ENCODE assay signal across 9 cellular contexts in genomic region chr5:178207917-178208280, GRCh38. TPM values are rescaled to one million over a fixed set of nuclear protein-coding genes. Genes with fewer than 3 reads are reported as not detected.
A peak's percentile ranks its signal among the peaks of the same experiment; 100 is the strongest.
DNase-seq lines count a peak whose midpoint lies in the region; ATAC-seq, FAIRE-seq and TF ChIP-seq lines count a peak whose summit lies in the region.
"Had no signal": no experiment of that assay in that cellular context is flagged by ENCODE, and none has a peak within 500 bp of the region (broad histone marks: within the 10 kb centered on the region; RNA-seq: fewer than 3 reads in every experiment).

No MANE protein-coding gene starts in this region.

- peaks cover 12% of the 10 kb centered on the region for H3K27me3 Mint-ChIP-seq in Calu3 (ENCODE audit: unreplicated experiment)

- DNase-seq in Calu3 (no peak), Karpas-422 (no peak), colonic mucosa (peak; percentile 89), osteoblast (ENCODE audit: insufficient read length, low spot score, missing footprints) (no peak), urothelium cell line (ENCODE audit: low spot score) (no peak)
- DNase-seq: activated CD4-positive, alpha-beta T cell treated with anti-CD3 and anti-CD28 coated beads for 4 hours; caudate nucleus had no signal

- no peak for TF ChIP-seq CTCF in Calu3 (IDR thresholded peaks at IDR 0.05; ENCODE audit: unreplicated experiment)
- TF ChIP-seq CTCF in colonic mucosa (IDR thresholded peaks at IDR 0.05) = no peak
- TF ChIP-seq CTCF in osteoblast (IDR thresholded peaks at IDR 0.05; ENCODE audit: extremely low read depth, low read depth, low read length) = no peak

- H3K4me1 Mint-ChIP-seq in Calu3 (ENCODE audit: low read depth, unreplicated experiment) = peaks cover 40% of the 10 kb centered on the region

- peaks cover 50% of the 10 kb centered on the region for H3K79me2 ChIP-seq in Karpas-422 (ENCODE audit: low read length)
- H3K79me2 ChIP-seq in osteoblast (ENCODE audit: insufficient read depth, low read length) = peaks cover 60% of the 10 kb centered on the region

- no peaks in the 10 kb centered on the region for H3K9me3 ChIP-seq in Karpas-422 (ENCODE audit: low read length)
- H3K9me3 ChIP-seq in colonic mucosa = no peaks in the 10 kb centered on the region
- H3K9me3 ChIP-seq in osteoblast (ENCODE audit: low read depth, low read length) = no peaks in the 10 kb centered on the region

- CTCF ChIA-PET in Calu3 (lab: Charles Lee) = interaction anchor here (0.7 to 1.6 kb wide), 5 partner anchors 12 to 61 kb away, joined by 3 to 15 read pairs (median 3); no protein-coding TSS in a partner anchor

- no TSS peak for BruUV-seq in Calu3 (replicated peaks; lab: Mats Ljungman, UMichigan)

- H3K4me2 ChIP-seq in Karpas-422 (ENCODE audit: low read depth, low read length, poor library complexity, severe bottlenecking) (peak overlapping the region; percentile 96), osteoblast (ENCODE audit: insufficient read depth, low read length) (peak overlapping the region; percentile 20)

- peaks cover 58% of the 10 kb centered on the region for H4K20me1 ChIP-seq in Karpas-422 (ENCODE audit: insufficient read depth, low read depth, low read length)
- H4K20me1 ChIP-seq in osteoblast (ENCODE audit: insufficient read depth, low read length) = peaks cover 69% of the 10 kb centered on the region

- H3K9ac ChIP-seq in Karpas-422 (ENCODE audit: low read length) (no peak overlapping the region), colonic mucosa (ENCODE audit: low read depth in 2 of 2, low read length in 2 of 2) (peak overlapping the region in 1 of 2 donors; percentile 99)

- H3K9me2 ChIP-seq in Karpas-422 (replicated peaks; ENCODE audit: insufficient read depth, low read length) = no peaks in the 10 kb centered on the region

- no peak overlapping the region for H2AFZ ChIP-seq in Karpas-422 (ENCODE audit: low read length)
- no peak overlapping the region for H2AFZ ChIP-seq in osteoblast (ENCODE audit: low read length)

- H3K4me1 ChIP-seq in Karpas-422 (ENCODE audit: low read length) (peaks cover 30% of the 10 kb centered on the region), colonic mucosa (peaks cover 22% of the 10 kb centered on the region), osteoblast (ENCODE audit: insufficient read depth, low read length) (peaks cover 27% of the 10 kb centered on the region)

- peak overlapping the region; percentile 85 for H3K4me3 Mint-ChIP-seq in Calu3 (ENCODE audit: low read depth, unreplicated experiment)

- peaks cover 56% of the 10 kb centered on the region for H3K36me3 ChIP-seq in Karpas-422 (ENCODE audit: insufficient read depth, low read length)
- peaks cover 17% of the 10 kb centered on the region for H3K36me3 ChIP-seq in colonic mucosa
- H3K36me3 ChIP-seq in osteoblast (ENCODE audit: insufficient read depth, low read length) = peaks cover 72% of the 10 kb centered on the region

- intact Hi-C loops in Calu3 (cut with micrococcal nuclease; ENCODE audit: unreplicated experiment) (no loop called here), colonic mucosa (cut with DNase I) (no loop called here)

- no peak for FAIRE-seq in urothelium cell line (lab: Jason Lieb, UNC)

- H3K4me3 ChIP-seq in Karpas-422 (ENCODE audit: low read length) (no peak overlapping the region), colonic mucosa (no peak overlapping the region), osteoblast (ENCODE audit: insufficient read depth, low read length) (no peak overlapping the region)

- ATAC-seq in HG03045 (IDR thresholded peaks at IDR 0.05; ENCODE audit: unreplicated experiment) (no peak), GM21515 (IDR thresholded peaks at IDR 0.05; ENCODE audit: unreplicated experiment) (no peak)

- H3K27ac ChIP-seq in Karpas-422 (ENCODE audit: low read length) (no peak overlapping the region), colonic mucosa (peak overlapping the region; percentile 95), osteoblast (ENCODE audit: low read depth, low read length) (no peak overlapping the region)

- H3K36me3 Mint-ChIP-seq in Calu3 (ENCODE audit: insufficient read depth, unreplicated experiment) = peaks cover 96% of the 10 kb centered on the region

- H3K27ac Mint-ChIP-seq in Calu3 (ENCODE audit: unreplicated experiment) = peak overlapping the region; percentile 86

- no peaks in the 10 kb centered on the region for H3K27me3 ChIP-seq in Karpas-422 (ENCODE audit: low read length)
- no peaks in the 10 kb centered on the region for H3K27me3 ChIP-seq in colonic mucosa
- H3K27me3 ChIP-seq in osteoblast (ENCODE audit: insufficient read depth, low read length) = no peaks in the 10 kb centered on the region

- no peaks in the 10 kb centered on the region for H3K9me3 Mint-ChIP-seq in Calu3 (ENCODE audit: low read depth, unreplicated experiment)

RNA-seq across cellular contexts. Expression of gene HNRNPAB, which starts 3.6 kb away (rescaled TPM):
- total RNA-seq in Calu3 (2022) = 306 and 314 TPM in 2 replicates
- total RNA-seq in Karpas-422 (2014; rRNA removed; shearing (Covaris generic); ENCODE audit: low replicate concordance) = 75.7 and 136 TPM in 2 replicates
- total RNA-seq in colonic mucosa = 100 to 1,000 TPM; 286 to 385 TPM
- total RNA-seq in osteoblast = 40.9 and 42.4 TPM in 2 replicates

RNA-seq across cellular contexts. Expression of gene GMCL2, which starts 20.7 kb away (rescaled TPM):
- not detected in 2 replicates for total RNA-seq in Calu3 (2022)
- total RNA-seq in Karpas-422 (2014; rRNA removed; shearing (Covaris generic); ENCODE audit: low replicate concordance) = not detected in 2 replicates
- total RNA-seq in colonic mucosa = not detected
- total RNA-seq in osteoblast = not detected in 2 replicates

RNA-seq across cellular contexts. Expression of gene PHYKPL, which starts 24.7 kb away (rescaled TPM):
- total RNA-seq in Calu3 (2022) (87.5 and 96.7 TPM in 2 replicates), colonic mucosa (100 to 1,000 TPM; 101 to 159 TPM), osteoblast (35.1 and 36.5 TPM in 2 replicates)
- total RNA-seq in Karpas-422 (2014; rRNA removed; shearing (Covaris generic); ENCODE audit: low replicate concordance) = 116 and 118 TPM in 2 replicates

RNA-seq across cellular contexts. Expression of gene NHP2, which starts 54.2 kb away (rescaled TPM):
- total RNA-seq in Calu3 (2022) = 182 and 193 TPM in 2 replicates
- 264 and 330 TPM in 2 replicates for total RNA-seq in Karpas-422 (2014; rRNA removed; shearing (Covaris generic); ENCODE audit: low replicate concordance)
- total RNA-seq in colonic mucosa = 100 to 1,000 TPM in 1 of 2 donors, 10 to 100 TPM in 1; 64.8 to 182 TPM
- total RNA-seq in osteoblast = 66.2 and 71.3 TPM in 2 replicates
